ENCODE assay signal across 22 cellular contexts in the genomic region with DNA sequence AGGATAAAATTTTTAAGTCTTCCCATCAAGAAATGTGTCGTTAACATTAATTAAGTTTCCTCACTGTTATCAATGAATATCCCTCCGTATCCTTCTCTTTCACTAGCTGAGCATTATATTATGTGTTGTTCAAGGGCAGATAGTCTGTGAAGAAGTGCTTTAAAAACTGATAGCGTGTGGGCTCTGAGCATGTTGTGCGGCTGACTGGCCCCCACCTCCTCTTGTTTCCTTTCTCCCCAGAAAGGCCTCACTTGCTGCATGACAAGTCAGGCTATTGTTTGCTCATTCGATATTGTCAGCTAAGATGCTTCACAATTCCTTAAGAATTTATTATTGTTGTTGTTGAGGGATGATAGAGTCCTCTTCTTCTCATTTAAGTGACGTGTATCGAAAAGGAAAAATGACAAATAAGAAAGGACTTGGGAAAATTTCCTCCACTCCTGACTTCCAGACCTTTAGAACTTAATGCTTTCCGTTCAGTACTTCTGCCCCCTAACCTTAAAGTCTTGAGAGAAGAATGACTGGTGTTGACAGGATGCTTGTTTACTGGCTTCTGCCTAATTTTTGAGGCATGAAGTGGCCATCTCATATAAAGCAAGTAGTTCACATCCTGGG.
DNase-seq lines count a peak whose midpoint lies in the region; ATAC-seq, FAIRE-seq and TF ChIP-seq lines count a peak whose summit lies in the region.
"Had no signal": no experiment of that assay in that cellular context is flagged by ENCODE, and none has a peak within 500 bp of the region (broad histone marks: within the 10 kb centered on the region; RNA-seq: fewer than 3 reads in every experiment).

No MANE protein-coding gene starts in this region.

- H3K9me3 Mint-ChIP-seq in activated B cell treated with CpG ODN at 0.5 μM for 24 hours: peaks cover 4% of the 10 kb centered on the region
- H3K9me3 Mint-ChIP-seq in stimulated activated memory B cell treated with anti-CD40 and anti-IgM and Interleukin-4, amounts not matched to agents 10 μg/mL and 1 μg/mL and 100 μg/mL, for 72 hours: peaks cover 8% of the 10 kb centered on the region
- H3K9me3 Mint-ChIP-seq in activated CD4-positive, alpha-beta memory T cell treated with anti-CD3 and anti-CD28 coated beads for 36 hours: no peaks in the 10 kb centered on the region
- H3K9me3 Mint-ChIP-seq: CD8-positive, alpha-beta T cell; GM23338 had no signal

- no peak overlapping the region for H3K4me3 ChIP-seq in upper lobe of right lung
- H3K4me3 ChIP-seq: BLaER1 treated with 17β-estradiol and CSF1 and Interleukin-3, amounts not matched to agents 10 nM and 100 nM; GM23338; HAP-1; Peyer's patch; SK-N-MC had no signal

- POLR2A ChIA-PET in activated B cell treated with CpG ODN at 0.5 μM for 24 hours (lab: Charles Lee): interaction anchor here (0.9 to 3.1 kb wide), 2 partner anchors 13 to 31 kb away, joined by 3 to 11 read pairs; no protein-coding TSS in a partner anchor
- POLR2A ChIA-PET in activated CD4-positive, alpha-beta memory T cell treated with anti-CD3 and anti-CD28 coated beads for 36 hours (lab: Charles Lee): no interaction called here

- intact Hi-C loops in activated B cell treated with CpG ODN at 0.5 μM for 24 hours (cut with micrococcal nuclease): no loop called here
- intact Hi-C loops in activated CD4-positive, alpha-beta memory T cell treated with anti-CD3 and anti-CD28 coated beads for 36 hours (cut with micrococcal nuclease): no loop called here
- intact Hi-C loops in upper lobe of right lung (cut with DNase I): no loop called here

- peak overlapping the region; percentile 41 for H3K27ac Mint-ChIP-seq in activated B cell treated with CpG ODN at 0.5 μM for 24 hours
- H3K27ac Mint-ChIP-seq in stimulated activated memory B cell treated with anti-CD40 and anti-IgM and Interleukin-4, amounts not matched to agents 10 μg/mL and 1 μg/mL and 100 μg/mL, for 72 hours: peak overlapping the region; percentile 83
- H3K27ac Mint-ChIP-seq in activated CD4-positive, alpha-beta memory T cell treated with anti-CD3 and anti-CD28 coated beads for 36 hours: no peak overlapping the region
- H3K27ac Mint-ChIP-seq: CD8-positive, alpha-beta T cell; GM23338 had no signal

- no peak overlapping the region for H3K4me3 Mint-ChIP-seq in activated B cell treated with CpG ODN at 0.5 μM for 24 hours
- H3K4me3 Mint-ChIP-seq in stimulated activated memory B cell treated with anti-CD40 and anti-IgM and Interleukin-4, amounts not matched to agents 10 μg/mL and 1 μg/mL and 100 μg/mL, for 72 hours: no peak overlapping the region
- no peak overlapping the region for H3K4me3 Mint-ChIP-seq in activated CD4-positive, alpha-beta memory T cell treated with anti-CD3 and anti-CD28 coated beads for 36 hours
- H3K4me3 Mint-ChIP-seq: CD8-positive, alpha-beta T cell; GM23338 had no signal

- TF ChIP-seq CTCF in activated B cell treated with CpG ODN at 0.5 μM for 24 hours (IDR thresholded peaks at IDR 0.05): no peak
- TF ChIP-seq CTCF in upper lobe of right lung (IDR thresholded peaks at IDR 0.05): no peak

- DNase-seq in GM18507 (ENCODE audit: extremely low spot score, insufficient read length, low read depth) (no peak), activated B cell treated with CpG ODN at 0.5 μM for 24 hours (no peak), medulla oblongata (ENCODE audit: extremely low spot score) (peak; percentile 30), upper lobe of right lung (no peak)
- DNase-seq in activated CD4-positive, alpha-beta memory T cell treated with anti-CD3 and anti-CD28 coated beads for 36 hours: no peak
- DNase-seq: CD8-positive, alpha-beta T cell; DND-41; Kasumi-1; NCI-H1417; NCI-H1694 treated with DMSO at 0.1 percent for 48 hours; NCI-H2081 treated with DMSO at 0.1 percent for 48 hours; NCI-H2171 treated with DMSO at 0.1 percent for 48 hours; NCI-H524 treated with DMSO at 0.1 percent for 48 hours; NCI-H82; Peyer's patch had no signal

- H3K27ac ChIP-seq in upper lobe of right lung: no peak overlapping the region
- H3K27ac ChIP-seq: BLaER1 treated with 17β-estradiol and CSF1 and Interleukin-3, amounts not matched to agents 10 nM and 100 nM; Peyer's patch; SK-N-MC had no signal

- H3K36me3 ChIP-seq in upper lobe of right lung: no peaks in the 10 kb centered on the region
- H3K36me3 ChIP-seq: HAP-1, Peyer's patch had no signal

- no peaks in the 10 kb centered on the region for H3K27me3 ChIP-seq in upper lobe of right lung
- H3K27me3 ChIP-seq: BLaER1 treated with 17β-estradiol and CSF1 and Interleukin-3, amounts not matched to agents 10 nM and 100 nM; Peyer's patch had no signal

- no peak for ATAC-seq in activated B cell treated with CpG ODN at 0.5 μM for 24 hours (ENCODE audit: low read depth)
- no peak for ATAC-seq in stimulated activated memory B cell treated with anti-CD40 and anti-IgM and Interleukin-4, amounts not matched to agents 10 μg/mL and 1 μg/mL and 100 μg/mL, for 72 hours
- no peak for ATAC-seq in HG03045 (IDR thresholded peaks at IDR 0.05; ENCODE audit: unreplicated experiment)
- ATAC-seq in upper lobe of right lung: no peak
- ATAC-seq: CD8-positive, alpha-beta T cell; GM23338 had no signal

- peaks cover 59% of the 10 kb centered on the region for H3K4me1 Mint-ChIP-seq in activated B cell treated with CpG ODN at 0.5 μM for 24 hours
- peaks cover 48% of the 10 kb centered on the region for H3K4me1 Mint-ChIP-seq in stimulated activated memory B cell treated with anti-CD40 and anti-IgM and Interleukin-4, amounts not matched to agents 10 μg/mL and 1 μg/mL and 100 μg/mL, for 72 hours
- no peaks in the 10 kb centered on the region for H3K4me1 Mint-ChIP-seq in activated CD4-positive, alpha-beta memory T cell treated with anti-CD3 and anti-CD28 coated beads for 36 hours (ENCODE audit: low read depth)

- FAIRE-seq in GM18507 (lab: Jason Lieb, UNC): peak; percentile 18
- FAIRE-seq: GM12891 had no signal

- no peaks in the 10 kb centered on the region for H3K27me3 Mint-ChIP-seq in activated B cell treated with CpG ODN at 0.5 μM for 24 hours
- no peaks in the 10 kb centered on the region for H3K27me3 Mint-ChIP-seq in stimulated activated memory B cell treated with anti-CD40 and anti-IgM and Interleukin-4, amounts not matched to agents 10 μg/mL and 1 μg/mL and 100 μg/mL, for 72 hours
- no peaks in the 10 kb centered on the region for H3K27me3 Mint-ChIP-seq in activated CD4-positive, alpha-beta memory T cell treated with anti-CD3 and anti-CD28 coated beads for 36 hours

- peaks cover 4% of the 10 kb centered on the region for H3K36me3 Mint-ChIP-seq in activated B cell treated with CpG ODN at 0.5 μM for 24 hours (ENCODE audit: low read depth)
- peaks cover 34% of the 10 kb centered on the region for H3K36me3 Mint-ChIP-seq in stimulated activated memory B cell treated with anti-CD40 and anti-IgM and Interleukin-4, amounts not matched to agents 10 μg/mL and 1 μg/mL and 100 μg/mL, for 72 hours
- H3K36me3 Mint-ChIP-seq in activated CD4-positive, alpha-beta memory T cell treated with anti-CD3 and anti-CD28 coated beads for 36 hours: no peaks in the 10 kb centered on the region

- H3K4me1 ChIP-seq in upper lobe of right lung: no peaks in the 10 kb centered on the region
- H3K4me1 ChIP-seq: HAP-1, Peyer's patch had no signal

- CTCF ChIA-PET in activated B cell treated with CpG ODN at 0.5 μM for 24 hours (lab: Charles Lee): no interaction called here
- CTCF ChIA-PET in activated CD4-positive, alpha-beta memory T cell treated with anti-CD3 and anti-CD28 coated beads for 36 hours (lab: Charles Lee): no interaction called here

- no peaks in the 10 kb centered on the region for H3K9me3 ChIP-seq in upper lobe of right lung
- H3K9me3 ChIP-seq: BLaER1 treated with 17β-estradiol and CSF1 and Interleukin-3, amounts not matched to agents 10 nM and 100 nM; HAP-1; Peyer's patch had no signal
